Comparison of ENCODE assay signal across 9 cellular contexts in genomic region chr2:120737802-120738516, GRCh38. TPM values are rescaled to one million over a fixed set of nuclear protein-coding genes. Genes with fewer than 3 reads are reported as not detected.
A peak's percentile ranks its signal among the peaks of the same experiment; 100 is the strongest.
DNase-seq lines count a peak whose midpoint lies in the region; ATAC-seq lines count a peak whose summit lies in the region.
"Had no signal": no experiment of that assay in that cellular context is flagged by ENCODE, and none has a peak within 500 bp of the region (broad histone marks: within the 10 kb centered on the region; RNA-seq: fewer than 3 reads in every experiment).

No MANE protein-coding gene starts in this region.

- peak overlapping the region; percentile 69 for H3K27ac ChIP-seq in SJCRH30
- no peak overlapping the region for H3K27ac ChIP-seq in skeletal muscle tissue (ENCODE audit: low read depth, low read length)

- H3K36me3 ChIP-seq in SJCRH30 (no peaks in the 10 kb centered on the region), iPS-15b (ENCODE audit: control insufficient read depth, insufficient read depth, low read length) (no peaks in the 10 kb centered on the region), skeletal muscle tissue (ENCODE audit: control insufficient read depth in 3 of 3, insufficient read depth in 3 of 3, low read length in 3 of 3) (no peaks in the 10 kb centered on the region)

- intact Hi-C loops in sciatic nerve (cut with DNase I): no loop called here

- DNase-seq in HCEC 1CT (peak; percentile 26), SJCRH30 (no peak), sciatic nerve (ENCODE audit: low spot score) (no peak)
- DNase-seq in T-helper 2 cell treated with Interferon-gamma antibody and Interleukin-4, amounts not matched to agents 5 μg/mL and 100 μg/mL, for 36 hours (ENCODE audit: low spot score): no peak

- no peak overlapping the region for H3K27ac Mint-ChIP-seq in T-helper 2 cell treated with Interferon-gamma antibody and Interleukin-4, amounts not matched to agents 5 μg/mL and 100 μg/mL, for 36 hours
- H3K27ac Mint-ChIP-seq: T-helper 1 cell treated with Interleukin-12 subunit alpha and Interleukin-12 subunit beta and Interleukin-4 antibody, amounts not matched to agents 30 μg/mL and 1 μg/mL, for 36 hours had no signal

- no peak overlapping the region for H3K4me3 Mint-ChIP-seq in T-helper 2 cell treated with Interferon-gamma antibody and Interleukin-4, amounts not matched to agents 5 μg/mL and 100 μg/mL, for 36 hours

- H3K9me3 Mint-ChIP-seq in T-helper 2 cell treated with Interferon-gamma antibody and Interleukin-4, amounts not matched to agents 5 μg/mL and 100 μg/mL, for 36 hours: no peaks in the 10 kb centered on the region
- H3K9me3 Mint-ChIP-seq: T-helper 1 cell treated with Interleukin-12 subunit alpha and Interleukin-12 subunit beta and Interleukin-4 antibody, amounts not matched to agents 30 μg/mL and 1 μg/mL, for 36 hours had no signal

- peaks cover 33% of the 10 kb centered on the region for H3K4me1 ChIP-seq in SJCRH30
- H3K4me1 ChIP-seq in iPS-15b (ENCODE audit: control insufficient read depth, insufficient read depth, low read length): peaks cover 32% of the 10 kb centered on the region
- H3K4me1 ChIP-seq in skeletal muscle tissue (ENCODE audit: control insufficient read depth in 3 of 3, insufficient read depth in 3 of 3, low read length in 3 of 3): peaks cover 9 to 23% (median 20%) of the 10 kb centered on the region in 3 donors

- H3K4me3 ChIP-seq in SJCRH30 (peak overlapping the region; percentile 88), iPS-15b (ENCODE audit: low read depth, low read length) (peak overlapping the region; percentile 85), skeletal muscle tissue (ENCODE audit: low read length in 3 of 3) (peak overlapping the region in 2 of 3 donors; percentile 43 to 48)

- ATAC-seq in GM19463 (IDR thresholded peaks at IDR 0.05; ENCODE audit: unreplicated experiment): no peak
- no peak for ATAC-seq in GM18907 (IDR thresholded peaks at IDR 0.05; ENCODE audit: unreplicated experiment)
- ATAC-seq in sciatic nerve: no peak

- H3K4me1 Mint-ChIP-seq in T-helper 2 cell treated with Interferon-gamma antibody and Interleukin-4, amounts not matched to agents 5 μg/mL and 100 μg/mL, for 36 hours (ENCODE audit: low read depth): peaks cover under 1% of the 10 kb centered on the region

- no peaks in the 10 kb centered on the region for H3K9me3 ChIP-seq in SJCRH30 (replicated peaks)
- no peaks in the 10 kb centered on the region for H3K9me3 ChIP-seq in iPS-15b (ENCODE audit: control insufficient read depth, insufficient read depth, low read length)
- no peaks in the 10 kb centered on the region for H3K9me3 ChIP-seq in skeletal muscle tissue (ENCODE audit: control insufficient read depth in 3 of 3, low read length in 3 of 3)

- H3K36me3 Mint-ChIP-seq in T-helper 2 cell treated with Interferon-gamma antibody and Interleukin-4, amounts not matched to agents 5 μg/mL and 100 μg/mL, for 36 hours (ENCODE audit: low read depth): no peaks in the 10 kb centered on the region

- peaks cover 74% of the 10 kb centered on the region for H3K27me3 Mint-ChIP-seq in T-helper 2 cell treated with Interferon-gamma antibody and Interleukin-4, amounts not matched to agents 5 μg/mL and 100 μg/mL, for 36 hours (ENCODE audit: low read depth)

- H3K27me3 ChIP-seq in SJCRH30 (no peaks in the 10 kb centered on the region), iPS-15b (ENCODE audit: control insufficient read depth, insufficient read depth, low read length) (no peaks in the 10 kb centered on the region), skeletal muscle tissue (ENCODE audit: control insufficient read depth in 3 of 3, insufficient read depth in 3 of 3, low read length in 3 of 3) (peaks cover 56 to 64% (median 61%) of the 10 kb centered on the region in 3 donors)

- H3K9ac ChIP-seq in iPS-15b (ENCODE audit: low read depth, low read length) (peak overlapping the region; percentile 76), skeletal muscle tissue (ENCODE audit: low read depth in 1 of 3, low read length in 3 of 3) (no peak overlapping the region)

RNA-seq across cellular contexts. Expression of gene GLI2, which starts 2.3 kb away (rescaled TPM):
- total RNA-seq in SJCRH30 (2014; rRNA removed; shearing (Covaris generic)): 13.0 and 18.4 TPM in 2 replicates
- 3.1 TPM for total RNA-seq in skeletal muscle tissue
- total RNA-seq in sciatic nerve: 14.4 TPM
